Comparison of ENCODE assay signal across 10 cellular contexts in the genomic region with DNA sequence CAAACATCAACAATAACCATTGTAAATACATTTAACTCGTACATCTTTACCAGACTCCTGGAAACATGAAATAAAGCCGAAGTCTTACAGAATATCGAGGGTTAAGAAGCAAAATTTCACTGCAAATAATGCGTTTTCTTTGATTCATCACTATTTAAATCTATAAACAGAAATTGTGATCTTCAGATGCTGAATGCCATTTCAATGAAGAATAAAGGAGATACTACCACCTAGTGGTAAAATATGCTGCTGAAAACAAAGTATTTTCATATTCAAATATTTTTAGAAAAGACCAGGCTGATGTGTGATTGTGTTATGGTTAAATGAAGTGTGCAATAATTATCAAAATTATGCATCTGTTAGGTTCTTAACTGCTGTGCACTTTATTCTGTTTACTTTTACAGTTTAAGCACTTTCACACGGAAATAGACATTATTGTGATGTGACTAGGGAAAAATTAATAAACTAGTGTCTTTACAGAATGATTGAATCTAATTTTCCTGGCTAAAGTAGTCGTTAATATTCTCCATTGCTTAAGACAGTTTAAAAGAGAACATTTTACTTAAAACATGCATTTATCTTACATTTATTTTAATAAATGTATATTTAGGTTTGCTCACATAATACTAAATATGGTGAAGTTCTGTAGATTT.
DNase-seq lines count a peak whose midpoint lies in the region; ATAC-seq, FAIRE-seq and TF ChIP-seq lines count a peak whose summit lies in the region.
"Had no signal": no experiment of that assay in that cellular context is flagged by ENCODE, and none has a peak within 500 bp of the region (broad histone marks: within the 10 kb centered on the region; RNA-seq: fewer than 3 reads in every experiment).

No MANE protein-coding gene starts in this region.

- no peaks in the 10 kb centered on the region for H3K36me3 Mint-ChIP-seq in CD4-positive, alpha-beta T cell (ENCODE audit: low read depth)
- H3K36me3 Mint-ChIP-seq in activated T-helper 2 cell treated with anti-CD3 and anti-CD28 coated beads, Interferon-gamma antibody, Interleukin-2, Interleukin-4, amounts not matched to agents 10 μg/mL and 5 μg/mL and 100 μg/mL, durations not matched to agents 14 hours and 24 hours and 36 hours (ENCODE audit: low read depth) = no peaks in the 10 kb centered on the region
- H3K36me3 Mint-ChIP-seq: naive thymus-derived CD8-positive, alpha-beta T cell had no signal

- no peak overlapping the region for H2BK12ac ChIP-seq in mesenchymal stem cell (ENCODE audit: low read length in 2 of 2)

- no peak overlapping the region for H2BK120ac ChIP-seq in mesenchymal stem cell (ENCODE audit: low read depth, low read length)

- no peak overlapping the region for H3K9ac ChIP-seq in mesenchymal stem cell (ENCODE audit: low read length)

- no peak overlapping the region for H3K18ac ChIP-seq in mesenchymal stem cell (ENCODE audit: low read depth in 1 of 2, low read length in 2 of 2)

- whole genome bisulfite sequencing in mesenchymal stem cell = 65% methylated on average over 3 of the region's 6 CpGs

- H3K14ac ChIP-seq in mesenchymal stem cell (ENCODE audit: low read length in 2 of 2) = no peak overlapping the region

- ATAC-seq in CD4-positive, alpha-beta T cell (ENCODE audit: poor library complexity) = no peak
- ATAC-seq: naive thymus-derived CD8-positive, alpha-beta T cell had no signal

- intact Hi-C loops in CD4-positive, alpha-beta T cell (cut with DNase I, micrococcal nuclease) = loop anchor here (5.0 to 10.0 kb wide), 2 partner anchors 659 to 662 kb away; no protein-coding TSS in a partner anchor
- intact Hi-C loops in activated T-helper 2 cell treated with anti-CD3 and anti-CD28 coated beads, Interferon-gamma antibody, Interleukin-2, Interleukin-4, amounts not matched to agents 10 μg/mL and 5 μg/mL and 100 μg/mL, durations not matched to agents 14 hours and 24 hours and 36 hours (cut with micrococcal nuclease) = loop anchor here (10.0 kb wide), 1 partner anchor 659 kb away; no protein-coding TSS in a partner anchor

- H3K79me1 ChIP-seq in mesenchymal stem cell (replicated peaks; ENCODE audit: low read length, poor library complexity, severe bottlenecking) = no peaks in the 10 kb centered on the region

- no peak overlapping the region for H2AFZ ChIP-seq in mesenchymal stem cell (ENCODE audit: low read depth, low read length)

- H3K27me3 Mint-ChIP-seq in CD4-positive, alpha-beta T cell = no peaks in the 10 kb centered on the region
- H3K27me3 Mint-ChIP-seq in activated T-helper 2 cell treated with anti-CD3 and anti-CD28 coated beads, Interferon-gamma antibody, Interleukin-2, Interleukin-4, amounts not matched to agents 10 μg/mL and 5 μg/mL and 100 μg/mL, durations not matched to agents 14 hours and 24 hours and 36 hours (ENCODE audit: low read depth) = no peaks in the 10 kb centered on the region

- H3K9me3 ChIP-seq in CD4-positive, alpha-beta T cell (ENCODE audit: control insufficient read depth, low read length) = no peaks in the 10 kb centered on the region
- no peaks in the 10 kb centered on the region for H3K9me3 ChIP-seq in mesenchymal stem cell (ENCODE audit: control insufficient read depth, low read length)

- CTCF ChIA-PET in CD4-positive, alpha-beta T cell (lab: Charles Lee) = no interaction called here
- CTCF ChIA-PET in RWPE1 (lab: Yijun Ruan, JAX) = interaction anchor here (0.6 to 0.7 kb wide), 3 partner anchors 401 to 623 kb away, joined by 3 to 6 read pairs (median 4); no protein-coding TSS in a partner anchor

- no peak overlapping the region for H2AK5ac ChIP-seq in mesenchymal stem cell (ENCODE audit: low read length, severe bottlenecking)

- no peaks in the 10 kb centered on the region for H3K36me3 ChIP-seq in mesenchymal stem cell (ENCODE audit: control insufficient read depth in 1 of 2, insufficient read depth in 2 of 2, low read depth in 1 of 2, low read length in 2 of 2)

- no peak overlapping the region for H3K4me3 Mint-ChIP-seq in CD4-positive, alpha-beta T cell
- no peak overlapping the region for H3K4me3 Mint-ChIP-seq in activated T-helper 2 cell treated with anti-CD3 and anti-CD28 coated beads, Interferon-gamma antibody, Interleukin-2, Interleukin-4, amounts not matched to agents 10 μg/mL and 5 μg/mL and 100 μg/mL, durations not matched to agents 14 hours and 24 hours and 36 hours (ENCODE audit: low read depth)
- H3K4me3 Mint-ChIP-seq: naive thymus-derived CD8-positive, alpha-beta T cell had no signal

- H3K27ac Mint-ChIP-seq in CD4-positive, alpha-beta T cell = no peak overlapping the region
- no peak overlapping the region for H3K27ac Mint-ChIP-seq in activated T-helper 2 cell treated with anti-CD3 and anti-CD28 coated beads, Interferon-gamma antibody, Interleukin-2, Interleukin-4, amounts not matched to agents 10 μg/mL and 5 μg/mL and 100 μg/mL, durations not matched to agents 14 hours and 24 hours and 36 hours
- H3K27ac Mint-ChIP-seq: naive thymus-derived CD8-positive, alpha-beta T cell had no signal

- no peaks in the 10 kb centered on the region for H3K4me1 ChIP-seq in mesenchymal stem cell (ENCODE audit: control insufficient read depth, insufficient read depth, low read depth, low read length)

- peak; percentile 99 for FAIRE-seq in islet of Langerhans (lab: Jason Lieb, UNC)

- H3K4me2 ChIP-seq in mesenchymal stem cell (ENCODE audit: low read length, poor library complexity, severe bottlenecking) = no peak overlapping the region

- DNase-seq in CD4-positive, alpha-beta T cell = no peak
- DNase-seq in KG1 (lab: John Stamatoyannopoulos, UW) (peak; percentile 10), RWPE1 (ENCODE audit: low spot score) (no peak), SHP77 (lab: John Stamatoyannopoulos, UW) (no peak), mesenchymal stem cell (no peak), HK-2 (ENCODE audit: unreplicated experiment) (no peak)
- no peak for DNase-seq in activated T-helper 2 cell treated with anti-CD3 and anti-CD28 coated beads, Interferon-gamma antibody, Interleukin-2, Interleukin-4, amounts not matched to agents 10 μg/mL and 5 μg/mL and 100 μg/mL, durations not matched to agents 14 hours and 24 hours and 36 hours (ENCODE audit: low spot score)
- DNase-seq: NCI-H2227 treated with DMSO at 0.1 percent for 48 hours had no signal

- H3K27me3 ChIP-seq in CD4-positive, alpha-beta T cell (ENCODE audit: control insufficient read depth, insufficient read depth, low read length) = no peaks in the 10 kb centered on the region
- no peaks in the 10 kb centered on the region for H3K27me3 ChIP-seq in mesenchymal stem cell (ENCODE audit: control insufficient read depth in 1 of 2, insufficient read depth in 1 of 2, low read length in 2 of 2)

- peak; percentile 39 for TF ChIP-seq CTCF in CD4-positive, alpha-beta T cell (IDR thresholded peaks at IDR 0.05)
- TF ChIP-seq CTCF in RWPE1 (conservative IDR thresholded peaks at IDR 0.05; ENCODE audit: low read depth) = peak; percentile 65

- H3K4me3 ChIP-seq in mesenchymal stem cell (ENCODE audit: insufficient read depth in 1 of 2, low read depth in 1 of 2, low read length in 2 of 2) = no peak overlapping the region

- H3K27ac ChIP-seq in CD4-positive, alpha-beta T cell (ENCODE audit: low read depth, low read length) = no peak overlapping the region
- H3K27ac ChIP-seq in RWPE1 = no peak overlapping the region
- no peak overlapping the region for H3K27ac ChIP-seq in mesenchymal stem cell (ENCODE audit: low read length, poor library complexity, severe bottlenecking)

- H3K23ac ChIP-seq in mesenchymal stem cell (ENCODE audit: low read length in 2 of 2) = no peak overlapping the region

- H3K9me3 Mint-ChIP-seq in CD4-positive, alpha-beta T cell = no peaks in the 10 kb centered on the region
- no peaks in the 10 kb centered on the region for H3K9me3 Mint-ChIP-seq in activated T-helper 2 cell treated with anti-CD3 and anti-CD28 coated beads, Interferon-gamma antibody, Interleukin-2, Interleukin-4, amounts not matched to agents 10 μg/mL and 5 μg/mL and 100 μg/mL, durations not matched to agents 14 hours and 24 hours and 36 hours

- no peak overlapping the region for H2BK5ac ChIP-seq in mesenchymal stem cell (ENCODE audit: low read depth, low read length, poor library complexity, severe bottlenecking)

- H4K91ac ChIP-seq in mesenchymal stem cell (ENCODE audit: low read length) = no peak overlapping the region

- POLR2A ChIA-PET in CD4-positive, alpha-beta T cell (lab: Charles Lee) = no interaction called here
- POLR2A ChIA-PET in RWPE1 (lab: Yijun Ruan, JAX; ENCODE audit: low non-redundant PET) = no interaction called here

- no peak overlapping the region for H2BK15ac ChIP-seq in mesenchymal stem cell (ENCODE audit: low read depth, poor library complexity, severe bottlenecking)

- no peak overlapping the region for H4K8ac ChIP-seq in mesenchymal stem cell (ENCODE audit: low read length)

- no peaks in the 10 kb centered on the region for H3K4me1 Mint-ChIP-seq in CD4-positive, alpha-beta T cell (ENCODE audit: low read depth)
- H3K4me1 Mint-ChIP-seq in activated T-helper 2 cell treated with anti-CD3 and anti-CD28 coated beads, Interferon-gamma antibody, Interleukin-2, Interleukin-4, amounts not matched to agents 10 μg/mL and 5 μg/mL and 100 μg/mL, durations not matched to agents 14 hours and 24 hours and 36 hours (ENCODE audit: low read depth) = no peaks in the 10 kb centered on the region
- H3K4me1 Mint-ChIP-seq: naive thymus-derived CD8-positive, alpha-beta T cell had no signal

- H3K4ac ChIP-seq in mesenchymal stem cell (ENCODE audit: low read depth in 1 of 2, low read length in 2 of 2) = no peak overlapping the region
